Comparison of ENCODE assay signal across 19 cellular contexts in genomic region chr3:11613319-11613718, GRCh38. TPM values are rescaled to one million over a fixed set of nuclear protein-coding genes. Genes with fewer than 3 reads are reported as not detected.
DNase-seq lines count a peak whose midpoint lies in the region; ATAC-seq and TF ChIP-seq lines count a peak whose summit lies in the region.
"Had no signal": no experiment of that assay in that cellular context is flagged by ENCODE, and none has a peak within 500 bp of the region (broad histone marks: within the 10 kb centered on the region; RNA-seq: fewer than 3 reads in every experiment).

No MANE protein-coding gene starts in this region.

- no TSS peak for BruUV-seq in A673 (replicated peaks; lab: Mats Ljungman, UMichigan)

- no peak overlapping the region for H3K4me3 ChIP-seq in A673 (ENCODE audit: low read depth, low read length, poor library complexity, severe bottlenecking)
- H3K4me3 ChIP-seq in HEK293 (ENCODE audit: low read depth, low read length), result no peak overlapping the region
- H3K4me3 ChIP-seq in psoas muscle, result no peak overlapping the region
- H3K4me3 ChIP-seq: esophagus squamous epithelium, upper lobe of left lung had no signal

- H3K27me3 ChIP-seq in A673 (replicated peaks; ENCODE audit: insufficient read depth, low read depth, low read length, poor library complexity), result no peaks in the 10 kb centered on the region
- H3K27me3 ChIP-seq in psoas muscle (ENCODE audit: insufficient read depth in 3 of 3, low read length in 2 of 3), result no peaks in the 10 kb centered on the region
- H3K27me3 ChIP-seq: esophagus squamous epithelium, upper lobe of left lung had no signal

- no peaks in the 10 kb centered on the region for H3K36me3 Mint-ChIP-seq in immature natural killer cell
- H3K36me3 Mint-ChIP-seq: activated naive CD8-positive, alpha-beta T cell had no signal

- CTCF ChIA-PET in A673 (lab: Charles Lee), result no interaction called here
- CTCF ChIA-PET in HEK293 (lab: Yijun Ruan, JAX), result no interaction called here

- H3K9me3 ChIP-seq in A673 (ENCODE audit: low read depth, low read length, poor library complexity, severe bottlenecking) (no peaks in the 10 kb centered on the region), HEK293 (ENCODE audit: control insufficient read depth, insufficient read depth, low read depth, low read length) (no peaks in the 10 kb centered on the region), psoas muscle (no peaks in the 10 kb centered on the region)
- H3K9me3 ChIP-seq: Caco-2, esophagus squamous epithelium, upper lobe of left lung had no signal

- TF ChIP-seq CTCF in A673 (conservative IDR thresholded peaks at IDR 0.05; ENCODE audit: low read depth, low read length) (no peak), HEK293 (tag by site-specific recombination; IDR thresholded peaks at IDR 0.05) (no peak), psoas muscle (IDR thresholded peaks at IDR 0.05) (no peak)

- ATAC-seq in psoas muscle (peak; percentile 50 to 80 (median 70)), HG03025 (IDR thresholded peaks at IDR 0.05; ENCODE audit: low FRiP score, unreplicated experiment) (no peak)
- ATAC-seq: activated T-cell treated with anti-CD3 and anti-CD28 coated beads, Interleukin-2, amount 50 U/mL, for 4 hours; T-helper 17 cell had no signal

- H3K4me1 ChIP-seq in A673 (ENCODE audit: insufficient read depth, low read length, poor library complexity, severe bottlenecking) (peaks cover 56% of the 10 kb centered on the region), HEK293 (ENCODE audit: control insufficient read depth, insufficient read depth, low read length) (peaks cover 8% of the 10 kb centered on the region), psoas muscle (peaks cover 96% of the 10 kb centered on the region)

- intact Hi-C loops in A673 (cut with micrococcal nuclease; ENCODE audit: unreplicated experiment), result no loop called here
- intact Hi-C loops in psoas muscle (cut with DNase I), result no loop called here

- WGBS in psoas muscle, 3 donors, result 39 to 63% (median 45%) methylated on average over 8 of the region's 8 CpGs

- no peaks in the 10 kb centered on the region for H3K9me3 Mint-ChIP-seq in immature natural killer cell
- H3K9me3 Mint-ChIP-seq: activated CD4-positive, alpha-beta memory T cell treated with anti-CD3 and anti-CD28 coated beads, Interleukin-2, amount 10 ng/mL, durations not matched to agents 7 days and 5 days; activated T-cell treated with anti-CD3 and anti-CD28 coated beads, Interleukin-2, amount 50 U/mL, for 4 hours had no signal

- no peak overlapping the region for H3K4me3 Mint-ChIP-seq in immature natural killer cell
- H3K4me3 Mint-ChIP-seq: activated CD4-positive, alpha-beta memory T cell treated with anti-CD3 and anti-CD28 coated beads, Interleukin-2, amount 10 ng/mL, durations not matched to agents 7 days and 5 days; activated naive CD8-positive, alpha-beta T cell; activated T-cell treated with anti-CD3 and anti-CD28 coated beads, Interleukin-2, amount 50 U/mL, for 4 hours; T-helper 17 cell had no signal

- peak overlapping the region in 1 of 6 donors; percentile 13 for H3K27ac Mint-ChIP-seq in immature natural killer cell
- H3K27ac Mint-ChIP-seq: activated CD4-positive, alpha-beta memory T cell treated with anti-CD3 and anti-CD28 coated beads, Interleukin-2, amount 10 ng/mL, durations not matched to agents 7 days and 5 days; activated naive CD8-positive, alpha-beta T cell; T-helper 17 cell had no signal

- H3K27me3 Mint-ChIP-seq in immature natural killer cell (ENCODE audit: low read depth in 3 of 3), result peaks cover 0 to 1% (median 0%) of the 10 kb centered on the region in 3 donors
- H3K27me3 Mint-ChIP-seq: activated CD4-positive, alpha-beta memory T cell treated with anti-CD3 and anti-CD28 coated beads, Interleukin-2, amount 10 ng/mL, durations not matched to agents 7 days and 5 days; activated naive CD8-positive, alpha-beta T cell; T-helper 17 cell had no signal

- POLR2A ChIA-PET in A673 (lab: Charles Lee; ENCODE audit: low non-redundant PET), result no interaction called here
- POLR2A ChIA-PET in HEK293 (lab: Yijun Ruan, JAX), result no interaction called here

- peak overlapping the region; percentile 28 for H3K27ac ChIP-seq in A673 (ENCODE audit: low read depth, low read length, poor library complexity, severe bottlenecking)
- no peak overlapping the region for H3K27ac ChIP-seq in HEK293 (ENCODE audit: extremely low read depth, low read depth, low read length)
- H3K27ac ChIP-seq in psoas muscle, result peak overlapping the region; percentile 57
- H3K27ac ChIP-seq: upper lobe of left lung, VCaP had no signal

- no peak for DNase-seq in A673 (ENCODE audit: low spot score)
- DNase-seq in epidermal melanocyte (ENCODE audit: insufficient read length, low spot score), result peak; percentile 22
- peak in 1 of 2 donors; percentile 52 for DNase-seq in psoas muscle
- no peak for DNase-seq in amniotic stem cell (lab: John Stamatoyannopoulos, UW)
- DNase-seq in immature natural killer cell, result no peak
- DNase-seq: activated CD4-positive, alpha-beta memory T cell treated with anti-CD3 and anti-CD28 coated beads, Interleukin-2, amount 10 ng/mL, durations not matched to agents 7 days and 5 days; activated T-cell treated with anti-CD3 and anti-CD28 coated beads, Interleukin-2, amount 50 U/mL, for 4 hours; Caco-2; esophagus squamous epithelium; KG1; NCI-H2029 treated with DMSO at 0.1 percent for 48 hours; SHP77; stimulated activated naive CD4-positive, alpha-beta T cell treated with Interleukin-2 at 50 U/mL for 16 hours; T-helper 17 cell had no signal

- H3K36me3 ChIP-seq in A673 (ENCODE audit: insufficient read depth, low read length, poor library complexity, severe bottlenecking) (no peaks in the 10 kb centered on the region), HEK293 (ENCODE audit: control insufficient read depth in 2 of 2, insufficient read depth in 1 of 2, low read length in 2 of 2) (no peaks in the 10 kb centered on the region), psoas muscle (ENCODE audit: insufficient read depth in 1 of 2, low read depth in 1 of 2) (no peaks in the 10 kb centered on the region)
- H3K36me3 ChIP-seq: esophagus squamous epithelium, upper lobe of left lung had no signal

- peaks cover 77 to 97% of the 10 kb centered on the region in 2 donors for H3K4me1 Mint-ChIP-seq in immature natural killer cell
- H3K4me1 Mint-ChIP-seq: activated CD4-positive, alpha-beta memory T cell treated with anti-CD3 and anti-CD28 coated beads, Interleukin-2, amount 10 ng/mL, durations not matched to agents 7 days and 5 days had no signal

TF ChIP-seq in HEK293, 187 proteins besides CTCF, POLR2A, EP300 and RAD21:
- TF ChIP-seq, protein P1, sequence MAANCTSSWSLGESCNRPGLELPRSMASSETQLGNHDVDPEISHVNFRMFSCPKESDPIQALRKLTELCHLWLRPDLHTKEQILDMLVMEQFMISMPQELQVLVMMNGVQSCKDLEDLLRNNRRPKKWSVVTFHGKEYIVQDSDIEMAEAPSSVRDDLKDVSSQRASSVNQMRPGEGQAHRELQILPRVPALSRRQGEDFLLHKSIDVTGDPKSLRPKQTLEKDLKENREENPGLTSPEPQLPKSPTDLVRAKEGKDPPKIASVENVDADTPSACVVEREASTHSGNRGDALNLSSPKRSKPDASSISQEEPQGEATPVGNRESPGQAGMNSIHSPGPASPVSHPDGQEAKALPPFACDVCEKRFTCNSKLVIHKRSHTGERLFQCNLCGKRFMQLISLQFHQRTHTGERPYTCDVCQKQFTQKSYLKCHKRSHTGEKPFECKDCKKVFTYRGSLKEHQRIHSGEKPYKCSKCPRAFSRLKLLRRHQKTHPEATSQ (tag by site-specific recombination; IDR thresholded peaks at IDR 0.05), result no peak
- TF ChIP-seq, protein P2, sequence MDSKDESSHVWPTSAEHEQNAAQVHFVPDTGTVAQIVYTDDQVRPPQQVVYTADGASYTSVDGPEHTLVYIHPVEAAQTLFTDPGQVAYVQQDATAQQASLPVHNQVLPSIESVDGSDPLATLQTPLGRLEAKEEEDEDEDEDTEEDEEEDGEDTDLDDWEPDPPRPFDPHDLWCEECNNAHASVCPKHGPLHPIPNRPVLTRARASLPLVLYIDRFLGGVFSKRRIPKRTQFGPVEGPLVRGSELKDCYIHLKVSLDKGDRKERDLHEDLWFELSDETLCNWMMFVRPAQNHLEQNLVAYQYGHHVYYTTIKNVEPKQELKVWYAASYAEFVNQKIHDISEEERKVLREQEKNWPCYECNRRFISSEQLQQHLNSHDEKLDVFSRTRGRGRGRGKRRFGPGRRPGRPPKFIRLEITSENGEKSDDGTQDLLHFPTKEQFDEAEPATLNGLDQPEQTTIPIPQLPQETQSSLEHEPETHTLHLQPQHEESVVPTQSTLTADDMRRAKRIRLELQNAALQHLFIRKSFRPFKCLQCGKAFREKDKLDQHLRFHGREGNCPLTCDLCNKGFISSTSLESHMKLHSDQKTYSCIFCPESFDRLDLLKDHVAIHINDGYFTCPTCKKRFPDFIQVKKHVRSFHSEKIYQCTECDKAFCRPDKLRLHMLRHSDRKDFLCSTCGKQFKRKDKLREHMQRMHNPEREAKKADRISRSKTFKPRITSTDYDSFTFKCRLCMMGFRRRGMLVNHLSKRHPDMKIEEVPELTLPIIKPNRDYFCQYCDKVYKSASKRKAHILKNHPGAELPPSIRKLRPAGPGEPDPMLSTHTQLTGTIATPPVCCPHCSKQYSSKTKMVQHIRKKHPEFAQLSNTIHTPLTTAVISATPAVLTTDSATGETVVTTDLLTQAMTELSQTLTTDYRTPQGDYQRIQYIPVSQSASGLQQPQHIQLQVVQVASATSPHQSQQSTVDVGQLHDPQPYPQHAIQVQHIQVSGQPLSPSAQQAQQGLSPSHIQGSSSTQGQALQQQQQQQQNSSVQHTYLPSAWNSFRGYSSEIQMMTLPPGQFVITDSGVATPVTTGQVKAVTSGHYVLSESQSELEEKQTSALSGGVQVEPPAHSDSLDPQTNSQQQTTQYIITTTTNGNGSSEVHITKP (tag by site-specific recombination; IDR thresholded peaks at IDR 0.05), result 0 out of 2 replicates have a peak, but pooled peaks have one; percentile 1
TF ChIP-seq in HEK293: peak in this region for 1.

RNA-seq across cellular contexts. Expression of gene VGLL4, which starts 30.4 kb away (rescaled TPM):
- total RNA-seq in A673 (2021) (41.2 and 41.4 TPM in 2 replicates), psoas muscle (10 to 100 TPM; 11.2 to 14.8 (median 12.7) TPM)
- polyA plus RNA-seq in psoas muscle (10 to 100 TPM in 1 of 3 donors, 1 to 10 TPM in 2; 8.0 to 14.5 (median 8.3) TPM), immature natural killer cell (10 to 100 TPM; 11.9 to 44.4 (median 25.6) TPM)
